Comparison of ENCODE assay signal across 28 cellular contexts in the genomic region with DNA sequence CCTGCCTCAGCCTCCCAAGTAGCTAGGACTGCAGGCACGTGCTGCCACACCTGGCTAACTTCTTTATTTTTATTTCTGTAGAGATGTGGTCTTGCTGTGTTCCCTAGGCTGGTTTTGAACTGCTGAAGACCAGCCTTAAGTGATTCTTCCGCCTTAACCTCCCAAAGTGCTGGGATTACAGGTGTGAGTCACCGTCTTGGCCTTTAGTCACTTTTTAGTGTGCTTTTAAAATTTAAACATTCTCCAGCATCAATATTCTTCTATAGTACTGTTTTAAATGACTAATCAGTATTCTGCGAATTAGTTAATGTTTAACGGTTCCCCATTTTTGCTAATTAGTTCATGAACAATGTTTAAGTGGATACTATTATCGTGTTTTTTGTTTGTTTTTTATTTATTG.
"Had no signal": no experiment of that assay in that cellular context is flagged by ENCODE, and none has a peak within 500 bp of the region (broad histone marks: within the 10 kb centered on the region; RNA-seq: fewer than 3 reads in every experiment).

No MANE protein-coding gene starts in this region.

- H3K27me3 ChIP-seq: adrenal gland, esophagus muscularis mucosa, foreskin keratinocyte, left lung, neural progenitor cell, right lobe of liver, upper lobe of left lung, vagina had no signal

- H3K4me2 ChIP-seq: neural progenitor cell had no signal

- H3K9ac ChIP-seq: neural progenitor cell had no signal

- H3K4me3 Mint-ChIP-seq: activated CD4-positive, alpha-beta memory T cell treated with anti-CD3 and anti-CD28 coated beads for 36 hours; activated T-cell treated with anti-CD3 and anti-CD28 coated beads, Interleukin-2, amount 50 U/mL, for 24 hours; dendritic cell treated with granulocyte-macrophage colony-stimulating factor and Interleukin-4, amounts not matched to agents 40 ng/mL and 50 ng/mL, for 4 days; endodermal cell; natural killer cell; neural progenitor cell; stimulated activated effector memory CD8-positive, alpha-beta T cell treated with anti-CD3 and anti-CD28 coated beads, Interleukin-12 subunit alpha, Interleukin-12 subunit beta, amount 100 ng/mL, for 72 hours; stimulated activated naive CD8-positive, alpha-beta T cell treated with anti-CD3 and anti-CD28 coated beads, Interleukin-15, amount 100 ng/mL, for 72 hours had no signal

- DNase-seq: activated CD4-positive, alpha-beta memory T cell treated with anti-CD3 and anti-CD28 coated beads for 36 hours; activated CD4-positive, alpha-beta T cell treated with anti-CD3 and anti-CD28 coated beads for 4 hours; activated CD8-positive, alpha-beta memory T cell treated with anti-CD3 and anti-CD28 coated beads, Interleukin-2, amount 50 U/mL, for 4 hours; activated gamma-delta T cell treated with Interleukin-2 at 50 U/mL for 16 hours; activated T-cell treated with anti-CD3 and anti-CD28 coated beads, Interleukin-2, amount 50 U/mL, for 24 hours; adrenal gland; aorta; caudate nucleus; endodermal cell; foreskin keratinocyte; kidney glomerular epithelial cell; left lung; lower lobe of right lung; mesenchymal stem cell; natural killer cell; right lobe of liver; stimulated activated CD4-positive, alpha-beta T cell treated with anti-CD3 and anti-CD28 coated beads, Interleukin-12 subunit alpha, Interleukin-12 subunit beta, amount 100 ng/mL, for 4 hours; stimulated activated CD4-positive, alpha-beta T cell treated with anti-CD3 and anti-CD28 coated beads, Interleukin-4, amount 100 ng/mL, for 1 hour; stimulated activated naive CD8-positive, alpha-beta T cell treated with anti-CD3 and anti-CD28 coated beads, Interleukin-15, amount 100 ng/mL, for 72 hours; substantia nigra; T-helper 1 cell; upper lobe of left lung had no signal

- H3K27ac ChIP-seq: adrenal gland, esophagus muscularis mucosa, foreskin keratinocyte, left lung, lower lobe of right lung, neural progenitor cell, right lobe of liver, upper lobe of left lung, vagina had no signal

- H2AFZ ChIP-seq: neural progenitor cell had no signal

- H3K4me3 ChIP-seq: adrenal gland, esophagus muscularis mucosa, left lung, lower lobe of right lung, neural progenitor cell, right lobe of liver, upper lobe of left lung, vagina had no signal

- H3K9me3 ChIP-seq: adrenal gland, esophagus muscularis mucosa, left lung, lower lobe of right lung, right lobe of liver, upper lobe of left lung, vagina had no signal

- H3K9me3 Mint-ChIP-seq: activated CD4-positive, alpha-beta memory T cell treated with anti-CD3 and anti-CD28 coated beads for 36 hours; activated T-cell treated with anti-CD3 and anti-CD28 coated beads, Interleukin-2, amount 50 U/mL, for 24 hours had no signal

- ATAC-seq: activated naive CD4-positive, alpha-beta T cell treated with anti-CD3 and anti-CD28 coated beads, Interleukin-2, amount 50 U/mL, for 72 hours; foreskin keratinocyte; left lung; lower lobe of right lung; natural killer cell; right lobe of liver; stimulated activated effector memory CD8-positive, alpha-beta T cell treated with anti-CD3 and anti-CD28 coated beads, Interleukin-12 subunit alpha, Interleukin-12 subunit beta, amount 100 ng/mL, for 72 hours; stimulated activated naive CD8-positive, alpha-beta T cell treated with anti-CD3 and anti-CD28 coated beads, Interleukin-15, amount 100 ng/mL, for 72 hours had no signal

- H3K36me3 ChIP-seq: adrenal gland, vagina had no signal

- H3K27ac Mint-ChIP-seq: activated CD4-positive, alpha-beta memory T cell treated with anti-CD3 and anti-CD28 coated beads for 36 hours; activated naive CD4-positive, alpha-beta T cell treated with anti-CD3 and anti-CD28 coated beads, Interleukin-2, amount 50 U/mL, for 72 hours; activated T-cell treated with anti-CD3 and anti-CD28 coated beads, Interleukin-2, amount 50 U/mL, for 24 hours; endodermal cell; neural progenitor cell; stimulated activated effector memory CD8-positive, alpha-beta T cell treated with anti-CD3 and anti-CD28 coated beads, Interleukin-12 subunit alpha, Interleukin-12 subunit beta, amount 100 ng/mL, for 72 hours had no signal

- H3K27me3 Mint-ChIP-seq: activated CD4-positive, alpha-beta memory T cell treated with anti-CD3 and anti-CD28 coated beads for 36 hours; activated T-cell treated with anti-CD3 and anti-CD28 coated beads, Interleukin-2, amount 50 U/mL, for 24 hours; dendritic cell treated with granulocyte-macrophage colony-stimulating factor and Interleukin-4, amounts not matched to agents 40 ng/mL and 50 ng/mL, for 4 days; stimulated activated naive CD8-positive, alpha-beta T cell treated with anti-CD3 and anti-CD28 coated beads, Interleukin-15, amount 100 ng/mL, for 72 hours had no signal

- H3K4me1 Mint-ChIP-seq: neural progenitor cell had no signal
